Comparison of ENCODE assay signal across 16 cellular contexts in the genomic region with DNA sequence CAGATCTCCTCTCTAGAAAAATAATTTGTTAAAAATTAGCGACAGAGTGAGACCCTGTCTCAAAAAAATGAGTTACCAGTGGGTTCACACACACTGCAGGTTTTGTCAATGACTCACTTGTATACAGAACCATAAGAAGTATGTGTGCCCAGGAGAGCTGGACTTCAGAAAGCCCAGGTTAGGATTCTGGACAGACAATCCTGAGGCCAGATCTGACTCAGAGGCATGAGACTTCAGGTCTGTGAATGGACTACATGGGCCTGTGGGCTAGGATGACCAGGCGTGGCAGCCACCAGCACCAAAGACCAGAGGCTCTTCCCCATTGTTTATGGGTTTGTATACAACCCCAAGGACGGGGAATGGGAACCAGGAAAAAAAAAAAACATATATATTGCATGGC. TPM values are rescaled to one million over a fixed set of nuclear protein-coding genes. Genes with fewer than 3 reads are reported as not detected.
DNase-seq lines count a peak whose midpoint lies in the region; ATAC-seq and TF ChIP-seq lines count a peak whose summit lies in the region.
"Had no signal": no experiment of that assay in that cellular context is flagged by ENCODE, and none has a peak within 500 bp of the region (broad histone marks: within the 10 kb centered on the region; RNA-seq: fewer than 3 reads in every experiment).

No MANE protein-coding gene starts in this region.

- POLR2A ChIA-PET in activated CD4-positive, alpha-beta T cell treated with anti-CD3 and anti-CD28 coated beads for 36 hours (lab: Charles Lee): no interaction called here

- peaks cover 6% of the 10 kb centered on the region for H3K27me3 Mint-ChIP-seq in activated CD4-positive, alpha-beta T cell treated with anti-CD3 and anti-CD28 coated beads, Interleukin-2, amount 10 ng/mL, durations not matched to agents 24 days and 14 days
- H3K27me3 Mint-ChIP-seq in activated CD4-positive, alpha-beta T cell treated with anti-CD3 and anti-CD28 coated beads for 36 hours: no peaks in the 10 kb centered on the region
- H3K27me3 Mint-ChIP-seq in glutamatergic neuron (ENCODE audit: unreplicated experiment): peaks cover 4% of the 10 kb centered on the region
- peaks cover 3% of the 10 kb centered on the region for H3K27me3 Mint-ChIP-seq in activated naive CD4-positive, alpha-beta T cell treated with anti-CD3 and anti-CD28 coated beads, Interleukin-2, amount 10 ng/mL, durations not matched to agents 7 days and 5 days
- H3K27me3 Mint-ChIP-seq: CD8-positive, alpha-beta memory T cell had no signal

- ATAC-seq in activated CD4-positive, alpha-beta T cell treated with anti-CD3 and anti-CD28 coated beads for 36 hours: no peak
- ATAC-seq: GM12878, GM23338, HepG2 had no signal

- intact Hi-C loops in activated CD4-positive, alpha-beta T cell treated with anti-CD3 and anti-CD28 coated beads, Interleukin-2, amount 10 ng/mL, durations not matched to agents 24 days and 14 days (cut with micrococcal nuclease): no loop called here
- intact Hi-C loops in activated CD4-positive, alpha-beta T cell treated with anti-CD3 and anti-CD28 coated beads for 36 hours (cut with DNase I, micrococcal nuclease): no loop called here

- DNase-seq in activated CD4-positive, alpha-beta T cell treated with anti-CD3 and anti-CD28 coated beads, Interleukin-2, amount 10 ng/mL, durations not matched to agents 24 days and 14 days: peak; percentile 36
- no peak for DNase-seq in activated CD4-positive, alpha-beta T cell treated with anti-CD3 and anti-CD28 coated beads for 36 hours
- peak; percentile 60 for DNase-seq in amniotic epithelial cell (ENCODE audit: low read depth)
- DNase-seq in iris pigment epithelial cell (ENCODE audit: low read depth): peak; percentile 57
- peak; percentile 84 for DNase-seq in renal cortical epithelial cell (ENCODE audit: low read depth)
- DNase-seq in glutamatergic neuron: no peak
- DNase-seq in activated naive CD4-positive, alpha-beta T cell treated with anti-CD3 and anti-CD28 coated beads, Interleukin-2, amount 10 ng/mL, durations not matched to agents 7 days and 5 days: no peak
- DNase-seq in activated naive CD4-positive, alpha-beta T cell (lab: John Stamatoyannopoulos, UW): no peak
- DNase-seq: Caco-2; CD8-positive, alpha-beta memory T cell; DMS53; H7 had no signal

- no peak for TF ChIP-seq CTCF in glutamatergic neuron (IDR thresholded peaks at IDR 0.05; ENCODE audit: partially characterized antibody, unreplicated experiment)

- H3K27ac Mint-ChIP-seq in activated CD4-positive, alpha-beta T cell treated with anti-CD3 and anti-CD28 coated beads, Interleukin-2, amount 10 ng/mL, durations not matched to agents 24 days and 14 days: no peak overlapping the region
- H3K27ac Mint-ChIP-seq in activated CD4-positive, alpha-beta T cell treated with anti-CD3 and anti-CD28 coated beads for 36 hours: no peak overlapping the region
- H3K27ac Mint-ChIP-seq in glutamatergic neuron (ENCODE audit: unreplicated experiment): no peak overlapping the region
- H3K27ac Mint-ChIP-seq in activated naive CD4-positive, alpha-beta T cell treated with anti-CD3 and anti-CD28 coated beads, Interleukin-2, amount 10 ng/mL, durations not matched to agents 7 days and 5 days: no peak overlapping the region
- H3K27ac Mint-ChIP-seq: CD14-positive monocyte; CD8-positive, alpha-beta memory T cell; GM23338 had no signal

- no peaks in the 10 kb centered on the region for H3K4me1 Mint-ChIP-seq in activated CD4-positive, alpha-beta T cell treated with anti-CD3 and anti-CD28 coated beads, Interleukin-2, amount 10 ng/mL, durations not matched to agents 24 days and 14 days
- H3K4me1 Mint-ChIP-seq in activated CD4-positive, alpha-beta T cell treated with anti-CD3 and anti-CD28 coated beads for 36 hours: no peaks in the 10 kb centered on the region
- peaks cover 10% of the 10 kb centered on the region for H3K4me1 Mint-ChIP-seq in glutamatergic neuron (ENCODE audit: low read depth, unreplicated experiment)
- H3K4me1 Mint-ChIP-seq in activated naive CD4-positive, alpha-beta T cell treated with anti-CD3 and anti-CD28 coated beads, Interleukin-2, amount 10 ng/mL, durations not matched to agents 7 days and 5 days: no peaks in the 10 kb centered on the region

- H3K36me3 Mint-ChIP-seq in activated CD4-positive, alpha-beta T cell treated with anti-CD3 and anti-CD28 coated beads, Interleukin-2, amount 10 ng/mL, durations not matched to agents 24 days and 14 days (ENCODE audit: low read depth): no peaks in the 10 kb centered on the region
- H3K36me3 Mint-ChIP-seq in activated CD4-positive, alpha-beta T cell treated with anti-CD3 and anti-CD28 coated beads for 36 hours (ENCODE audit: low read depth): no peaks in the 10 kb centered on the region
- peaks cover 8% of the 10 kb centered on the region for H3K36me3 Mint-ChIP-seq in glutamatergic neuron (ENCODE audit: unreplicated experiment)
- H3K36me3 Mint-ChIP-seq in activated naive CD4-positive, alpha-beta T cell treated with anti-CD3 and anti-CD28 coated beads, Interleukin-2, amount 10 ng/mL, durations not matched to agents 7 days and 5 days: no peaks in the 10 kb centered on the region

- peaks cover 6% of the 10 kb centered on the region for H3K9me3 Mint-ChIP-seq in activated CD4-positive, alpha-beta T cell treated with anti-CD3 and anti-CD28 coated beads, Interleukin-2, amount 10 ng/mL, durations not matched to agents 24 days and 14 days
- H3K9me3 Mint-ChIP-seq in activated CD4-positive, alpha-beta T cell treated with anti-CD3 and anti-CD28 coated beads for 36 hours (ENCODE audit: low read depth): no peaks in the 10 kb centered on the region
- peaks cover 7% of the 10 kb centered on the region for H3K9me3 Mint-ChIP-seq in glutamatergic neuron (ENCODE audit: unreplicated experiment)
- no peaks in the 10 kb centered on the region for H3K9me3 Mint-ChIP-seq in activated naive CD4-positive, alpha-beta T cell treated with anti-CD3 and anti-CD28 coated beads, Interleukin-2, amount 10 ng/mL, durations not matched to agents 7 days and 5 days
- H3K9me3 Mint-ChIP-seq: CD8-positive, alpha-beta memory T cell had no signal

- no peak overlapping the region for H3K4me3 Mint-ChIP-seq in activated CD4-positive, alpha-beta T cell treated with anti-CD3 and anti-CD28 coated beads, Interleukin-2, amount 10 ng/mL, durations not matched to agents 24 days and 14 days
- no peak overlapping the region for H3K4me3 Mint-ChIP-seq in activated CD4-positive, alpha-beta T cell treated with anti-CD3 and anti-CD28 coated beads for 36 hours
- no peak overlapping the region for H3K4me3 Mint-ChIP-seq in glutamatergic neuron (ENCODE audit: unreplicated experiment)
- H3K4me3 Mint-ChIP-seq in activated naive CD4-positive, alpha-beta T cell treated with anti-CD3 and anti-CD28 coated beads, Interleukin-2, amount 10 ng/mL, durations not matched to agents 7 days and 5 days: no peak overlapping the region
- H3K4me3 Mint-ChIP-seq: CD14-positive monocyte; CD8-positive, alpha-beta memory T cell; GM23338 had no signal

- CTCF ChIA-PET in activated CD4-positive, alpha-beta T cell treated with anti-CD3 and anti-CD28 coated beads for 36 hours (lab: Charles Lee): no interaction called here
- CTCF ChIA-PET in activated naive CD4-positive, alpha-beta T cell treated with anti-CD3 and anti-CD28 coated beads, Interleukin-2, amount 10 ng/mL, durations not matched to agents 7 days and 5 days (lab: Charles Lee): no interaction called here

RNA-seq across cellular contexts. Expression of gene ZNF438, which starts 9.3 kb away (rescaled TPM):
- total RNA-seq in activated CD4-positive, alpha-beta T cell treated with anti-CD3 and anti-CD28 coated beads, Interleukin-2, amount 10 ng/mL, durations not matched to agents 24 days and 14 days: 2.4 and 3.2 TPM in 2 replicates
- 1 to 10 TPM; 3.1 to 3.7 TPM for total RNA-seq in activated CD4-positive, alpha-beta T cell treated with anti-CD3 and anti-CD28 coated beads for 36 hours
- total RNA-seq in renal cortical epithelial cell (2.1 and 3.9 TPM in 2 replicates), glutamatergic neuron (ENCODE audit: unreplicated experiment) (3.5 TPM)

Comparison
In these comparisons a context has a peak if more than half of its experiments do, and no peak if none do; other contexts are left out.
1. DNase-seq: peak in activated CD4-positive, alpha-beta T cell treated with anti-CD3 and anti-CD28 coated beads, Interleukin-2, amount 10 ng/mL, durations not matched to agents 24 days and 14 days (single experiment), amniotic epithelial cell (single experiment), iris pigment epithelial cell (single experiment) and renal cortical epithelial cell (single experiment); none in activated CD4-positive, alpha-beta T cell treated with anti-CD3 and anti-CD28 coated beads for 36 hours (single experiment), glutamatergic neuron (single experiment), activated naive CD4-positive, alpha-beta T cell treated with anti-CD3 and anti-CD28 coated beads, Interleukin-2, amount 10 ng/mL, durations not matched to agents 7 days and 5 days (single experiment) and activated naive CD4-positive, alpha-beta T cell (0 of 4).